21 cellular contexts compared by ENCODE assay signal in genomic region chrX:19787305-19787704, GRCh38.
"Had no signal": no experiment of that assay in that cellular context is flagged by ENCODE, and none has a peak within 500 bp of the region (broad histone marks: within the 10 kb centered on the region; RNA-seq: fewer than 3 reads in every experiment).

No MANE protein-coding gene starts in this region.

- H3K4me1 Mint-ChIP-seq: mesothelial cell of epicardium had no signal

- DNase-seq: activated CD4-positive, alpha-beta T cell treated with anti-CD3 and anti-CD28 coated beads for 48 hours; anterior cingulate cortex; dermis blood vessel endothelial cell; effector CD4-positive, alpha-beta T cell; foreskin keratinocyte; heart right ventricle; naive B cell; nucleus accumbens; pancreas; stimulated activated CD4-positive, alpha-beta T cell treated with anti-CD3 and anti-CD28 coated beads, Interleukin-1b, Interleukin-23, amount 100 ng/mL, for 48 hours; stimulated activated CD4-positive, alpha-beta T cell treated with anti-CD3 and anti-CD28 coated beads, Interleukin-4, amount 100 ng/mL, for 4 hours; stimulated activated CD8-positive, alpha-beta memory T cell treated with anti-CD3 and anti-CD28 coated beads, Interleukin-4, amount 100 ng/mL, for 48 hours; stimulated activated naive CD4-positive, alpha-beta T cell; T-helper 1 cell; testis; transverse colon had no signal

- H3K4me3 Mint-ChIP-seq: mesothelial cell of epicardium, naive B cell, neural crest cell had no signal

- FAIRE-seq: bronchial epithelial cell, colon, pancreas, TTC549 had no signal

- H3K27ac Mint-ChIP-seq: mesothelial cell of epicardium had no signal

- ATAC-seq: foreskin keratinocyte, heart right ventricle, pancreas had no signal

- H3K27me3 Mint-ChIP-seq: naive B cell had no signal

- H3K9me3 Mint-ChIP-seq: naive B cell had no signal
